Comparison of ENCODE assay signal across 12 cellular contexts in the genomic region with DNA sequence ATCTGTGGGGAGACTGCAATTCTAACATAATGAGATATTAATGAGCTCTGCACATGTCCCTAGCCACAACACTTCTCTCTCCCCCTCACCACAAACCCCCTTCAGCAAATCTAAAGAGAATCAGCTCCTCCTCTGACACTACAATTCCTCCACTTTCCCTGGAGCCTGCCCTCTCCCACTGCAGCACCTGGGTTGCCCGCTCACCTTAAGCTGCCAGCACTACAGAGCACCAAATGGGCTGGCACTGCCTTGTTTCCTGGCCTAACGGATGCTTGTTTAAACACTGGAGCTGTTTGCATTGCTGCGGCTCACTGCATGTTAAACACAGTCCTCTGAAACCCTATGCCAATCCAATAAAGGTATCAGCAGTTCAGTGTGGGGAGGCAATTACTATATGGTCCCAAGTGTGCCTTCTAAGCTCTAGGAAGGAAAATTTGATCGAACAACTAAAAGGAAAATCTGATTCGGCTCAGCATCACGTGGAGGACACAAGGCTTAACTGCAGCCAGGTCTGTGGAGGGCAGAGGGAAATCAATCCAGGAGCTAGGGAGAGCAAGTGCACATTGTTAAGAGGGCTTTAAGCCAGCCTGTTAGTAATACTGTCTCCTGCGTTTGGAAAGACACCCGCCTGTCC.
A peak's percentile ranks its signal among the peaks of the same experiment; 100 is the strongest.
DNase-seq lines count a peak whose midpoint lies in the region; ATAC-seq and TF ChIP-seq lines count a peak whose summit lies in the region.
"Had no signal": no experiment of that assay in that cellular context is flagged by ENCODE, and none has a peak within 500 bp of the region (broad histone marks: within the 10 kb centered on the region; RNA-seq: fewer than 3 reads in every experiment).

No MANE protein-coding gene starts in this region.

- ATAC-seq in GM21737 (IDR thresholded peaks at IDR 0.05; ENCODE audit: unreplicated experiment), result no peak

- H3K27ac ChIP-seq in right atrium auricular region (peak overlapping the region; percentile 28 to 86), stomach smooth muscle (ENCODE audit: low read length) (peak overlapping the region; percentile 89)
- H3K27ac ChIP-seq: parathyroid adenoma had no signal

- intact Hi-C loops in CD14-positive monocyte (cut with micrococcal nuclease), result no loop called here

- no peaks in the 10 kb centered on the region for H3K36me3 ChIP-seq in right atrium auricular region
- no peaks in the 10 kb centered on the region for H3K36me3 ChIP-seq in stomach smooth muscle (ENCODE audit: control insufficient read depth in 2 of 2, insufficient read depth in 2 of 2, low read length in 2 of 2)

- H3K4me1 ChIP-seq in right atrium auricular region (peaks cover 0 to 63% of the 10 kb centered on the region in 2 donors), stomach smooth muscle (ENCODE audit: control insufficient read depth, insufficient read depth, low read length) (peaks cover 47% of the 10 kb centered on the region)
- H3K4me1 ChIP-seq: parathyroid adenoma had no signal

- peaks cover 12% of the 10 kb centered on the region for H3K4me1 Mint-ChIP-seq in CD14-positive monocyte
- H3K4me1 Mint-ChIP-seq in activated T-cell treated with anti-CD3 and anti-CD28 coated beads, Interleukin-2, amount 50 U/mL, for 24 hours (ENCODE audit: low read depth), result no peaks in the 10 kb centered on the region

- no peak overlapping the region for H3K27ac Mint-ChIP-seq in CD14-positive monocyte
- H3K27ac Mint-ChIP-seq in activated T-cell treated with anti-CD3 and anti-CD28 coated beads, Interleukin-2, amount 50 U/mL, for 24 hours, result no peak overlapping the region

- TF ChIP-seq CTCF in right atrium auricular region (IDR thresholded peaks at IDR 0.05) (no peak), CD14-positive monocyte (IDR thresholded peaks at IDR 0.05) (no peak)

- H3K27me3 Mint-ChIP-seq in CD14-positive monocyte (ENCODE audit: low read depth in 3 of 3), result peaks cover 1 to 6% (median 1%) of the 10 kb centered on the region in 3 donors
- no peaks in the 10 kb centered on the region for H3K27me3 Mint-ChIP-seq in activated T-cell treated with anti-CD3 and anti-CD28 coated beads, Interleukin-2, amount 50 U/mL, for 24 hours

- H3K27me3 ChIP-seq in right atrium auricular region (no peaks in the 10 kb centered on the region), stomach smooth muscle (ENCODE audit: control insufficient read depth in 1 of 2, insufficient read depth in 2 of 2, low read length in 2 of 2) (no peaks in the 10 kb centered on the region)

- H3K4me3 Mint-ChIP-seq in CD14-positive monocyte, result no peak overlapping the region
- H3K4me3 Mint-ChIP-seq in activated T-cell treated with anti-CD3 and anti-CD28 coated beads, Interleukin-2, amount 50 U/mL, for 24 hours, result no peak overlapping the region

- DNase-seq in NCI-H1417 treated with DMSO at 0.1 percent for 48 hours (lab: John Stamatoyannopoulos, UW), result peak; percentile 96
- peak; percentile 75 for DNase-seq in NCI-H774 (lab: John Stamatoyannopoulos, UW)
- no peak for DNase-seq in right atrium auricular region (ENCODE audit: low spot score)
- no peak for DNase-seq in HK-2 (ENCODE audit: unreplicated experiment)
- no peak for DNase-seq in CD14-positive monocyte (ENCODE audit: low spot score)
- no peak for DNase-seq in activated T-cell treated with anti-CD3 and anti-CD28 coated beads, Interleukin-2, amount 50 U/mL, for 24 hours
- DNase-seq: activated CD4-positive, CD25-positive, alpha-beta regulatory T cell treated with anti-CD3 and anti-CD28 coated beads, Interleukin-2, amount 50 U/mL, for 72 hours; foreskin melanocyte; NK-92 treated with Interleukin-12 subunit alpha and Interleukin-12 subunit beta, amount 100 ng/mL, for 24 hours had no signal

- peaks cover 2 to 3% of the 10 kb centered on the region in 2 donors for H3K36me3 Mint-ChIP-seq in CD14-positive monocyte
- no peaks in the 10 kb centered on the region for H3K36me3 Mint-ChIP-seq in activated T-cell treated with anti-CD3 and anti-CD28 coated beads, Interleukin-2, amount 50 U/mL, for 24 hours (ENCODE audit: low read depth)

- H3K4me3 ChIP-seq in right atrium auricular region (no peak overlapping the region), stomach smooth muscle (ENCODE audit: low read length in 2 of 2) (no peak overlapping the region)

- H3K9me3 ChIP-seq in right atrium auricular region (no peaks in the 10 kb centered on the region), stomach smooth muscle (ENCODE audit: control insufficient read depth in 2 of 2, low read length in 2 of 2) (no peaks in the 10 kb centered on the region)

- H3K9me3 Mint-ChIP-seq in CD14-positive monocyte, result no peaks in the 10 kb centered on the region
- no peaks in the 10 kb centered on the region for H3K9me3 Mint-ChIP-seq in activated T-cell treated with anti-CD3 and anti-CD28 coated beads, Interleukin-2, amount 50 U/mL, for 24 hours

- peak overlapping the region in 1 of 2 donors; percentile 38 for H3K9ac ChIP-seq in stomach smooth muscle (ENCODE audit: low read length in 2 of 2)
- H3K9ac ChIP-seq: parathyroid adenoma had no signal

Comparison
In these comparisons a context has a peak if more than half of its experiments do, and no peak if none do; other contexts are left out.
1. DNase-seq: peak in NCI-H1417 treated with DMSO at 0.1 percent for 48 hours (single experiment) and NCI-H774 (single experiment); none in right atrium auricular region (single experiment), HK-2 (single experiment), CD14-positive monocyte (single experiment) and activated T-cell treated with anti-CD3 and anti-CD28 coated beads, Interleukin-2, amount 50 U/mL, for 24 hours (single experiment).